7 cellular contexts compared by ENCODE assay signal in the genomic region with DNA sequence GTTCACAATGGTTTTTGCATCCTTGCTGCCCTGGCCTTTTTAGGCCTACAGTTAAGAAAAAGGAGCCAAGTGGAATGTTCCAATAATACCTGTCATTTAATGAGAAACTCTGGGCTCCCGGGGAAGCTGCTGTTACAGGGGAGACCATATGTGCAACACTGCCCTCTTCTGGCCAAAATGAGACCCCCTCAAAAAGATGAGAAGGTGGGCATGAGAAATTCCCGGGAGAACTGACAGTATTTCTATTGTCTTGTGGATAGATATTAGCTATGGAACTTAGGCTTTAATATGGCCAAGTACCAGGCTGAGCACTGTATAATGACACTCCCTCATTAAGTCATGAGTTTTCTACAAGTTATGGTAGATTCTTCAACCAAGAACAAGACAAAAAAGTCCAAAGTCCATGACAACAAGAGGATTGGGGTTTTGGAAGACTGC.
DNase-seq lines count a peak whose midpoint lies in the region; ATAC-seq and TF ChIP-seq lines count a peak whose summit lies in the region.

No MANE protein-coding gene starts in this region.

- H3K36me3 ChIP-seq in SJCRH30: peaks cover 7% of the 10 kb centered on the region; the same call in 1 of the 2 replicates

- ATAC-seq in GM21381 (IDR thresholded peaks at IDR 0.05; ENCODE audit: unreplicated experiment): no peak

- H3K27me3 ChIP-seq in SJCRH30: no peaks in the 10 kb centered on the region

- TF ChIP-seq EP300 in Ishikawa (IDR thresholded peaks at IDR 0.05; ENCODE audit: borderline replicate concordance): no peak

- peak; percentile 27 for DNase-seq in EH (ENCODE audit: low read depth)
- DNase-seq in SJCRH30: peak; percentile 58 to 74
- peak; percentile 62 for DNase-seq in astrocyte of the cerebellum (ENCODE audit: low read depth)
- peak; percentile 75 for DNase-seq in inferior parietal cortex (ENCODE audit: extremely low spot score)
- peak; percentile 41 to 51 for DNase-seq in stimulated activated CD4-positive, alpha-beta T cell treated with anti-CD3 and anti-CD28 coated beads, Interleukin-2, amount 100 ng/mL, for 48 hours

- H3K4me1 ChIP-seq in SJCRH30: peaks cover 2% of the 10 kb centered on the region

- no peaks in the 10 kb centered on the region for H3K9me3 ChIP-seq in SJCRH30 (replicated peaks)

- TF ChIP-seq RAD21 in Ishikawa (IDR thresholded peaks at IDR 0.05; ENCODE audit: low read depth): peak; percentile 77

- in situ Hi-C loops in astrocyte of the cerebellum (cut with HindIII; ENCODE audit: low sequenced_read_pairs): no loop called here

- no peak overlapping the region for H3K27ac ChIP-seq in SJCRH30

- H3K4me3 ChIP-seq in SJCRH30 (no peak overlapping the region), astrocyte of the cerebellum (ENCODE audit: low read depth, low read length) (no peak overlapping the region)

- peak; percentile 84 for TF ChIP-seq CTCF in astrocyte of the cerebellum (IDR thresholded peaks at IDR 0.05; ENCODE audit: low read depth, low read length, missing control alignments)

TF ChIP-seq in Ishikawa, 13 proteins besides CTCF, POLR2A, EP300 and RAD21:
- TF ChIP-seq, protein P1, sequence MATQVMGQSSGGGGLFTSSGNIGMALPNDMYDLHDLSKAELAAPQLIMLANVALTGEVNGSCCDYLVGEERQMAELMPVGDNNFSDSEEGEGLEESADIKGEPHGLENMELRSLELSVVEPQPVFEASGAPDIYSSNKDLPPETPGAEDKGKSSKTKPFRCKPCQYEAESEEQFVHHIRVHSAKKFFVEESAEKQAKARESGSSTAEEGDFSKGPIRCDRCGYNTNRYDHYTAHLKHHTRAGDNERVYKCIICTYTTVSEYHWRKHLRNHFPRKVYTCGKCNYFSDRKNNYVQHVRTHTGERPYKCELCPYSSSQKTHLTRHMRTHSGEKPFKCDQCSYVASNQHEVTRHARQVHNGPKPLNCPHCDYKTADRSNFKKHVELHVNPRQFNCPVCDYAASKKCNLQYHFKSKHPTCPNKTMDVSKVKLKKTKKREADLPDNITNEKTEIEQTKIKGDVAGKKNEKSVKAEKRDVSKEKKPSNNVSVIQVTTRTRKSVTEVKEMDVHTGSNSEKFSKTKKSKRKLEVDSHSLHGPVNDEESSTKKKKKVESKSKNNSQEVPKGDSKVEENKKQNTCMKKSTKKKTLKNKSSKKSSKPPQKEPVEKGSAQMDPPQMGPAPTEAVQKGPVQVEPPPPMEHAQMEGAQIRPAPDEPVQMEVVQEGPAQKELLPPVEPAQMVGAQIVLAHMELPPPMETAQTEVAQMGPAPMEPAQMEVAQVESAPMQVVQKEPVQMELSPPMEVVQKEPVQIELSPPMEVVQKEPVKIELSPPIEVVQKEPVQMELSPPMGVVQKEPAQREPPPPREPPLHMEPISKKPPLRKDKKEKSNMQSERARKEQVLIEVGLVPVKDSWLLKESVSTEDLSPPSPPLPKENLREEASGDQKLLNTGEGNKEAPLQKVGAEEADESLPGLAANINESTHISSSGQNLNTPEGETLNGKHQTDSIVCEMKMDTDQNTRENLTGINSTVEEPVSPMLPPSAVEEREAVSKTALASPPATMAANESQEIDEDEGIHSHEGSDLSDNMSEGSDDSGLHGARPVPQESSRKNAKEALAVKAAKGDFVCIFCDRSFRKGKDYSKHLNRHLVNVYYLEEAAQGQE (IDR thresholded peaks at IDR 0.05; ENCODE audit: low read depth): no peak
- TF ChIP-seq YY1 (IDR thresholded peaks at IDR 0.05; ENCODE audit: low read depth): no peak
- TF ChIP-seq NFIC (IDR thresholded peaks at IDR 0.05): no peak
- no peak for TF ChIP-seq TEAD4 (IDR thresholded peaks at IDR 0.05)
- TF ChIP-seq TCF12 (IDR thresholded peaks at IDR 0.05; ENCODE audit: low read depth): no peak
